Comparison of ENCODE assay signal across 18 cellular contexts in the genomic region with DNA sequence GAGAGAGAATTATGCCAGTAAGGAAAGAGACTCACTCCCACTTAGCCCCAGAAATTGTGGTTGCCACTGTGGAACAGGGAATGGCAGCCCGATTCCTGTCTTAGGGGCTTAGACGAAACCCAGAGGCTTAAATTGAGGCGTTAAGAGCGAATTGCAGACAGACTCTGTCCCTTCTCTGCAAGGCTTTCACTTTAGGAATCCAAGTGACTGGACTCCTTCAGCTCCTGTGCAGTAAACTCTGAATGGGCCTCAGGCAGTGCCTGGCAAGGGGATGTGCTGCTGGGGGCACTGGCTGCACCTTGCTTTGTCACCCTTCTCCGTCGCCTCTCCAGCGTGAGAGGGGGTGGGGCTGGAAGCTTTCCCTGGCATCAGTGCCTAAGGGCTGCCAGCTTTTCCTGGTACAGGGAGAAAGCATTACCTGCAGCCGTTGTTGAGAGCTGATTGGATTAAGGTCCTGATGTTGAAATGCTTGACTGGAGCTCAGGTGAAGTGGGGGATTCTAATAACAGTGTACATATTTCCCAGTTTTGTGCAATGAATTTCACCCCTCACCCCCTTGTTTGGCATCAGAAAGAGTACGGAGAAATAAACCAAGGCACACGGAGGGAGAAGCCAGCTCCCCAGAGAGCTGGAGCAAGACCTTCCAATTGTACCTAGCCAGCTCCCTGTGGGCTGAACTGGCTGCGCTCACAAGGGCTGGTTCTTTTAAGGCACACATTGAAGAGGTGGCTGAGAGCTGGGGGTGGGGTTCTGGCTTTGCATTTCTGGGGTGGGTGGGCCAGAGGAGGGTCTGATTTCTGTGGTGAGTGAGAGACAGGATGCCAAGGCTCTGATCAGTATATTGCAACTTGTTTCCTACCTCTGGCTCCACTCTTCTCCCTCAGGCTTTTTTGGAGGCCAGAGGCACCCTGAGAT. TPM values are rescaled to one million over a fixed set of nuclear protein-coding genes. Genes with fewer than 3 reads are reported as not detected.
A peak's percentile ranks its signal among the peaks of the same experiment; 100 is the strongest.
DNase-seq lines count a peak whose midpoint lies in the region; ATAC-seq and TF ChIP-seq lines count a peak whose summit lies in the region.
"Had no signal": no experiment of that assay in that cellular context is flagged by ENCODE, and none has a peak within 500 bp of the region (broad histone marks: within the 10 kb centered on the region; RNA-seq: fewer than 3 reads in every experiment).

No MANE protein-coding gene starts in this region.

- H3K9me3 ChIP-seq in endodermal cell (ENCODE audit: control insufficient read depth, low read length), result no peaks in the 10 kb centered on the region
- H3K9me3 ChIP-seq in MM.1S (replicated peaks; ENCODE audit: insufficient read depth, low read length), result no peaks in the 10 kb centered on the region
- H3K9me3 ChIP-seq: prostate gland, testis had no signal

- H3K9me3 Mint-ChIP-seq in endodermal cell, result no peaks in the 10 kb centered on the region
- H3K9me3 Mint-ChIP-seq: activated CD4-positive, alpha-beta T cell treated with anti-CD3 and anti-CD28 coated beads, Interleukin-2, amount 10 ng/mL, durations not matched to agents 24 days and 14 days; activated naive CD8-positive, alpha-beta T cell treated with anti-CD3 and anti-CD28 coated beads for 36 hours; central memory CD8-positive, alpha-beta T cell had no signal

- H4K20me1 ChIP-seq in MM.1S (ENCODE audit: insufficient read depth, low read length), result no peaks in the 10 kb centered on the region

- no peaks in the 10 kb centered on the region for H3K4me1 ChIP-seq in endodermal cell (ENCODE audit: control insufficient read depth, insufficient read depth, low read length)
- no peaks in the 10 kb centered on the region for H3K4me1 ChIP-seq in MM.1S (ENCODE audit: low read length)
- H3K4me1 ChIP-seq: prostate gland had no signal

- no peaks in the 10 kb centered on the region for H3K9me2 ChIP-seq in MM.1S (replicated peaks; ENCODE audit: insufficient read depth, low read length)

- H3K9ac ChIP-seq in endodermal cell (ENCODE audit: extremely low read depth, low read length, poor library complexity, severe bottlenecking), result no peak overlapping the region
- H3K9ac ChIP-seq in MM.1S (ENCODE audit: low read length), result no peak overlapping the region

- H3K4me2 ChIP-seq in MM.1S (ENCODE audit: low read depth, low read length), result no peak overlapping the region

- peaks cover 2% of the 10 kb centered on the region for H3K36me3 Mint-ChIP-seq in endodermal cell (ENCODE audit: low read depth)
- H3K36me3 Mint-ChIP-seq: activated naive CD8-positive, alpha-beta T cell treated with anti-CD3 and anti-CD28 coated beads for 36 hours; CD4-positive, CD25-positive, alpha-beta regulatory T cell had no signal

- H3K27ac Mint-ChIP-seq in endodermal cell, result no peak overlapping the region
- H3K27ac Mint-ChIP-seq: activated CD4-positive, alpha-beta T cell treated with anti-CD3 and anti-CD28 coated beads, Interleukin-2, amount 10 ng/mL, durations not matched to agents 24 days and 14 days; activated naive CD8-positive, alpha-beta T cell treated with anti-CD3 and anti-CD28 coated beads for 36 hours had no signal

- TF ChIP-seq CTCF in endodermal cell (conservative IDR thresholded peaks at IDR 0.05) (no peak), MM.1S (IDR thresholded peaks at IDR 0.05; ENCODE audit: low read length) (no peak)

- H3K27ac ChIP-seq in endodermal cell (ENCODE audit: low read depth, low read length) (no peak overlapping the region), MM.1S (ENCODE audit: low read length) (no peak overlapping the region)
- H3K27ac ChIP-seq: 22Rv1, prostate gland, testis had no signal

- ATAC-seq in sciatic nerve, result no peak
- ATAC-seq: K562 had no signal

- peaks cover 10% of the 10 kb centered on the region for H3K27me3 Mint-ChIP-seq in endodermal cell (ENCODE audit: insufficient read depth)

- no peaks in the 10 kb centered on the region for H3F3A ChIP-seq in MM.1S (ENCODE audit: insufficient read depth, low read length)

- H2AFZ ChIP-seq in MM.1S (ENCODE audit: low read length), result no peak overlapping the region

- no peaks in the 10 kb centered on the region for H3K36me3 ChIP-seq in endodermal cell (ENCODE audit: control insufficient read depth, insufficient read depth, low read length)
- H3K36me3 ChIP-seq in MM.1S (replicated peaks; ENCODE audit: insufficient read depth, low read length), result no peaks in the 10 kb centered on the region
- H3K36me3 ChIP-seq: prostate gland had no signal

- WGBS in endodermal cell (ENCODE audit: insufficient coverage in 1 of 2, insufficient read length in 1 of 2), 2 experiments, result 72 to 75% methylated on average over 9 to 11 of the region's 11 CpGs

- H3K4me3 ChIP-seq in endodermal cell (ENCODE audit: low read length) (peak overlapping the region; percentile 85), MM.1S (ENCODE audit: low read length) (no peak overlapping the region)
- H3K4me3 ChIP-seq: K562, prostate gland, testis had no signal

- H3K27me3 ChIP-seq in endodermal cell (ENCODE audit: control insufficient read depth, insufficient read depth, low read length, poor library complexity, severe bottlenecking) (peaks cover 8% of the 10 kb centered on the region), MM.1S (replicated peaks; ENCODE audit: insufficient read depth, low read length) (0 out of 2 replicates have a peak, but pooled peaks cover 3% of the 10 kb centered on the region)
- H3K27me3 ChIP-seq: testis had no signal

- H3K4me1 Mint-ChIP-seq in endodermal cell, result peaks cover 26% of the 10 kb centered on the region

- intact Hi-C loops in sciatic nerve (cut with DNase I), result no loop called here

- DNase-seq in NCI-H1417 (lab: John Stamatoyannopoulos, UW) (peak in 2 of 3 experiments; percentile 44 to 71), NCI-H1417 treated with DMSO at 0.1 percent for 48 hours (lab: John Stamatoyannopoulos, UW) (no peak), NCI-H345 treated with DMSO at 0.1 percent for 48 hours (lab: John Stamatoyannopoulos, UW; ENCODE audit: unreplicated experiment) (peak; percentile 26), endodermal cell (no peak), sciatic nerve (ENCODE audit: low spot score) (peak; percentile 37), MM.1S (no peak), retina (no peak)
- no peak for DNase-seq in stimulated activated CD4-positive, alpha-beta T cell treated with anti-CD3 and anti-CD28 coated beads, Interleukin-2, amount 100 ng/mL, for 24 hours
- DNase-seq: activated CD4-positive, alpha-beta T cell treated with anti-CD3 and anti-CD28 coated beads, Interleukin-2, amount 10 ng/mL, durations not matched to agents 24 days and 14 days; activated naive CD8-positive, alpha-beta T cell treated with anti-CD3 and anti-CD28 coated beads for 36 hours; activated T-cell treated with anti-CD3 and anti-CD28 coated beads, Interleukin-2, amount 50 U/mL, for 1 hour; CD4-positive, CD25-positive, alpha-beta regulatory T cell; NCI-H1694 treated with DMSO at 0.1 percent for 48 hours; testis had no signal

- H3K79me2 ChIP-seq in MM.1S (ENCODE audit: low read length), result no peaks in the 10 kb centered on the region

- no peak overlapping the region for H3K4me3 Mint-ChIP-seq in endodermal cell
- H3K4me3 Mint-ChIP-seq: activated CD4-positive, alpha-beta T cell treated with anti-CD3 and anti-CD28 coated beads, Interleukin-2, amount 10 ng/mL, durations not matched to agents 24 days and 14 days; activated naive CD8-positive, alpha-beta T cell treated with anti-CD3 and anti-CD28 coated beads for 36 hours; CD4-positive, CD25-positive, alpha-beta regulatory T cell; central memory CD8-positive, alpha-beta T cell had no signal

RNA-seq across cellular contexts. Expression of gene NFASC, which starts 39.7 kb away (rescaled TPM):
- total RNA-seq in endodermal cell, result 10 to 100 TPM; 27.7 to 45.9 TPM
- polyA plus RNA-seq in endodermal cell (2013, experiment 1 of 2), result 38.0 TPM
- 41.3 TPM for polyA plus RNA-seq in endodermal cell (2013, experiment 2 of 2)
- total RNA-seq in sciatic nerve, result 140 TPM
- total RNA-seq: CD4-positive, CD25-positive, alpha-beta regulatory T cell had no signal
- polyA plus RNA-seq: CD4-positive, CD25-positive, alpha-beta regulatory T cell had no signal

Comparison
In these comparisons a context has a peak if more than half of its experiments do, and no peak if none do; other contexts are left out.
1. DNase-seq: peak in NCI-H1417 (2 of 3), NCI-H345 treated with DMSO at 0.1 percent for 48 hours (single experiment) and sciatic nerve (single experiment); none in NCI-H1417 treated with DMSO at 0.1 percent for 48 hours (single experiment), endodermal cell (single experiment), stimulated activated CD4-positive, alpha-beta T cell treated with anti-CD3 and anti-CD28 coated beads, Interleukin-2, amount 100 ng/mL, for 24 hours (0 of 2), MM.1S (single experiment) and retina (single experiment).